In genomic region chr2:5562865-5563264, GRCh38 we compare ENCODE assay signal across 1 cellular context.
TF ChIP-seq lines count a peak whose summit lies in the region.

No MANE protein-coding gene starts in this region.

TF ChIP-seq in H1, 55 proteins besides CTCF, POLR2A, EP300 and RAD21 (continued from another document):
- TF ChIP-seq TAF1 (IDR thresholded peaks at IDR 0.05; ENCODE audit: low read depth, low read length) = no peak
- no peak for TF ChIP-seq FOSL1 (IDR thresholded peaks at IDR 0.05; ENCODE audit: insufficient read depth, low read depth, low read length)
